ENCODE assay signal across 1 cellular context in genomic region chr19:6593651-6594416, GRCh38.
TF ChIP-seq lines count a peak whose summit lies in the region.

No MANE protein-coding gene starts in this region.

TF ChIP-seq in SK-N-SH treated with all-trans-retinoic acid at 6 μM for 48 hours, 23 proteins besides CTCF, POLR2A, EP300 and RAD21 (continued from another document):
- TF ChIP-seq PATZ1 (CRISPR knock-in tag; IDR thresholded peaks at IDR 0.05; ENCODE audit: borderline replicate concordance) = no peak
- no peak for TF ChIP-seq TOX (CRISPR knock-in tag; IDR thresholded peaks at IDR 0.05; ENCODE audit: borderline replicate concordance)
- TF ChIP-seq ZNF565 (CRISPR knock-in tag; conservative IDR thresholded peaks at IDR 0.05; ENCODE audit: low read depth) = no peak
- no peak for TF ChIP-seq ISL1 (CRISPR knock-in tag; IDR thresholded peaks at IDR 0.05)
- no peak for TF ChIP-seq TCF4 (CRISPR knock-in tag; IDR thresholded peaks at IDR 0.05; ENCODE audit: borderline replicate concordance)
- TF ChIP-seq ZC3H10 (CRISPR knock-in tag; IDR thresholded peaks at IDR 0.05) = no peak
- TF ChIP-seq RARB (CRISPR knock-in tag; IDR thresholded peaks at IDR 0.05) = no peak
- TF ChIP-seq ZNF70 (CRISPR knock-in tag; IDR thresholded peaks at IDR 0.05) = no peak
- no peak for TF ChIP-seq BACH2 (CRISPR knock-in tag; IDR thresholded peaks at IDR 0.05; ENCODE audit: borderline replicate concordance)
